Comparison of ENCODE assay signal across 1 cellular context in the genomic region with DNA sequence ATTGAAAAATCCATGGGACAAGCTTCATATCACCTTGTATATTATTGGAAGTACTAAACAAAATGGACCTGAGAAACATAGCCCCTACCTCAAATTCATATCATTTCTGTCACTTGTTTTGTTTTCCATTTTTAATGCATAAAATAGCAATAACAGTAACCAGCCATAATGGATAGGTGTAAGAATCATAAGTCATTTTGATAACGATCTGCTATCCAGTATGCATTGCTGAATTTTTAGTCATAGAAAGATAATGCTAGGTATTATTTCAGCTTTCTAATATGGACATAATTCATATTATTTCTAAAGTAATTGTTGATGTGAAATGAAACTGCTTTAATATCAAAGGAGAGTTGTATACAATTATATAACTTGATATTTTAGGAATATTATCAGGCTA.
A peak's percentile ranks its signal among the peaks of the same experiment; 100 is the strongest.
TF ChIP-seq lines count a peak whose summit lies in the region.

No MANE protein-coding gene starts in this region.

TF ChIP-seq in endothelial cell of umbilical vein, 7 proteins besides CTCF, POLR2A, EP300 and RAD21:
- no peak for TF ChIP-seq EZH2 (IDR thresholded peaks at IDR 0.05; ENCODE audit: borderline replicate concordance, low read depth, low read length, severe bottlenecking)
- no peak for TF ChIP-seq MYC (IDR thresholded peaks at IDR 0.05; ENCODE audit: low read depth, low read length)
- TF ChIP-seq FOS (IDR thresholded peaks at IDR 0.05; ENCODE audit: borderline replicate concordance, insufficient read depth, low read length), result no peak
- TF ChIP-seq GATA2 (IDR thresholded peaks at IDR 0.05; ENCODE audit: insufficient read depth, insufficient read length, low read depth, low read length), result peak; percentile 90
